In the genomic region with DNA sequence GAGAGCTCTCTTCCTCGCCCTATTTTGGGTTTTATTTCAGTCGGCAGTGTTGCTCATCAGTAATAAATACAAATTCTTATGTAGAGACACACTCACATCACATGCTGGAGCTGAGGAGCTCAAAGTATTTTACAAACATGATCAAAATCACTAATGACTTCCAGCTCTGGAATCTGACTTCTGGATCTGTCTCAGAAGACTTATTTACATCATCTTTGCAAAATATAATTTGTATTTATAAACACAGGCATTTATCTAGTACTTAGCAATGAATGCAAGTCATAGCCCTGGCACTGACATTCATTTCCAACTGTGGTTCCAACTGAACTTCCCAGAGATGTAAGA, we compare ENCODE assay signal across 1 cellular context.
TF ChIP-seq lines count a peak whose summit lies in the region.

No MANE protein-coding gene starts in this region.

TF ChIP-seq in WTC11, 78 proteins besides CTCF, POLR2A, EP300 and RAD21 (continued from another document):
- TF ChIP-seq, protein P1, sequence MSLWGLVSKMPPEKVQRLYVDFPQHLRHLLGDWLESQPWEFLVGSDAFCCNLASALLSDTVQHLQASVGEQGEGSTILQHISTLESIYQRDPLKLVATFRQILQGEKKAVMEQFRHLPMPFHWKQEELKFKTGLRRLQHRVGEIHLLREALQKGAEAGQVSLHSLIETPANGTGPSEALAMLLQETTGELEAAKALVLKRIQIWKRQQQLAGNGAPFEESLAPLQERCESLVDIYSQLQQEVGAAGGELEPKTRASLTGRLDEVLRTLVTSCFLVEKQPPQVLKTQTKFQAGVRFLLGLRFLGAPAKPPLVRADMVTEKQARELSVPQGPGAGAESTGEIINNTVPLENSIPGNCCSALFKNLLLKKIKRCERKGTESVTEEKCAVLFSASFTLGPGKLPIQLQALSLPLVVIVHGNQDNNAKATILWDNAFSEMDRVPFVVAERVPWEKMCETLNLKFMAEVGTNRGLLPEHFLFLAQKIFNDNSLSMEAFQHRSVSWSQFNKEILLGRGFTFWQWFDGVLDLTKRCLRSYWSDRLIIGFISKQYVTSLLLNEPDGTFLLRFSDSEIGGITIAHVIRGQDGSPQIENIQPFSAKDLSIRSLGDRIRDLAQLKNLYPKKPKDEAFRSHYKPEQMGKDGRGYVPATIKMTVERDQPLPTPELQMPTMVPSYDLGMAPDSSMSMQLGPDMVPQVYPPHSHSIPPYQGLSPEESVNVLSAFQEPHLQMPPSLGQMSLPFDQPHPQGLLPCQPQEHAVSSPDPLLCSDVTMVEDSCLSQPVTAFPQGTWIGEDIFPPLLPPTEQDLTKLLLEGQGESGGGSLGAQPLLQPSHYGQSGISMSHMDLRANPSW (CRISPR knock-in tag; conservative IDR thresholded peaks at IDR 0.05; ENCODE audit: low read depth), result no peak
- TF ChIP-seq, protein P2, sequence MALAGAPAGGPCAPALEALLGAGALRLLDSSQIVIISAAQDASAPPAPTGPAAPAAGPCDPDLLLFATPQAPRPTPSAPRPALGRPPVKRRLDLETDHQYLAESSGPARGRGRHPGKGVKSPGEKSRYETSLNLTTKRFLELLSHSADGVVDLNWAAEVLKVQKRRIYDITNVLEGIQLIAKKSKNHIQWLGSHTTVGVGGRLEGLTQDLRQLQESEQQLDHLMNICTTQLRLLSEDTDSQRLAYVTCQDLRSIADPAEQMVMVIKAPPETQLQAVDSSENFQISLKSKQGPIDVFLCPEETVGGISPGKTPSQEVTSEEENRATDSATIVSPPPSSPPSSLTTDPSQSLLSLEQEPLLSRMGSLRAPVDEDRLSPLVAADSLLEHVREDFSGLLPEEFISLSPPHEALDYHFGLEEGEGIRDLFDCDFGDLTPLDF (CRISPR knock-in tag; IDR thresholded peaks at IDR 0.05), result no peak
- no peak for TF ChIP-seq ZNF416 (CRISPR knock-in tag; IDR thresholded peaks at IDR 0.05)
- TF ChIP-seq, protein P3, sequence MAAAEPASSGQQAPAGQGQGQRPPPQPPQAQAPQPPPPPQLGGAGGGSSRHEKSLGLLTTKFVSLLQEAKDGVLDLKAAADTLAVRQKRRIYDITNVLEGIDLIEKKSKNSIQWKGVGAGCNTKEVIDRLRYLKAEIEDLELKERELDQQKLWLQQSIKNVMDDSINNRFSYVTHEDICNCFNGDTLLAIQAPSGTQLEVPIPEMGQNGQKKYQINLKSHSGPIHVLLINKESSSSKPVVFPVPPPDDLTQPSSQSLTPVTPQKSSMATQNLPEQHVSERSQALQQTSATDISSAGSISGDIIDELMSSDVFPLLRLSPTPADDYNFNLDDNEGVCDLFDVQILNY (CRISPR knock-in tag; IDR thresholded peaks at IDR 0.05), result no peak
- TF ChIP-seq ZNF263 (CRISPR knock-in tag; IDR thresholded peaks at IDR 0.05; ENCODE audit: low read depth), result no peak
- TF ChIP-seq KAT7 (CRISPR knock-in tag; IDR thresholded peaks at IDR 0.05; ENCODE audit: borderline replicate concordance), result no peak
